Comparison of ENCODE assay signal across 11 cellular contexts in genomic region chr10:4246881-4247358, GRCh38.
DNase-seq lines count a peak whose midpoint lies in the region; ATAC-seq, FAIRE-seq and TF ChIP-seq lines count a peak whose summit lies in the region.
"Had no signal": no experiment of that assay in that cellular context is flagged by ENCODE, and none has a peak within 500 bp of the region (broad histone marks: within the 10 kb centered on the region; RNA-seq: fewer than 3 reads in every experiment).

No MANE protein-coding gene starts in this region.

- H3K9me3 ChIP-seq in AG04450 (ENCODE audit: control insufficient read depth, insufficient read depth, low read length), result no peaks in the 10 kb centered on the region
- H3K9me3 ChIP-seq in HEK293 (ENCODE audit: control insufficient read depth, insufficient read depth, low read depth, low read length), result no peaks in the 10 kb centered on the region
- H3K9me3 ChIP-seq in osteoblast (ENCODE audit: low read depth, low read length), result no peaks in the 10 kb centered on the region

- H3K27ac ChIP-seq in AG04450 (ENCODE audit: low read depth, low read length) (peak overlapping the region; percentile 95), HEK293 (ENCODE audit: extremely low read depth, low read depth, low read length) (no peak overlapping the region), osteoblast (ENCODE audit: low read depth, low read length) (peak overlapping the region; percentile 100)

- FAIRE-seq in bronchial epithelial cell (lab: Jason Lieb, UNC), result no peak
- FAIRE-seq: G401.6 had no signal

- H3K4me1 ChIP-seq in HEK293 (ENCODE audit: control insufficient read depth, insufficient read depth, low read length) (peaks cover 4% of the 10 kb centered on the region; the same call in 1 of the 2 replicates), osteoblast (ENCODE audit: insufficient read depth, low read length) (peaks cover 57% of the 10 kb centered on the region)

- no peaks in the 10 kb centered on the region for H3K27me3 ChIP-seq in AG04450 (ENCODE audit: control insufficient read depth, insufficient read depth, low read length)
- no peaks in the 10 kb centered on the region for H3K27me3 ChIP-seq in bronchial epithelial cell (ENCODE audit: control insufficient read depth, insufficient read depth, low read length)
- H3K27me3 ChIP-seq in osteoblast (ENCODE audit: insufficient read depth, low read length), result no peaks in the 10 kb centered on the region

- no peaks in the 10 kb centered on the region for H3K27me3 Mint-ChIP-seq in WTC11 (ENCODE audit: low read depth)
- H3K27me3 Mint-ChIP-seq in activated T-helper 1 cell treated with anti-CD3 and anti-CD28 coated beads, Interleukin-12 subunit alpha, Interleukin-12 subunit beta, Interleukin-2, Interleukin-4 antibody, amounts not matched to agents 30 ng/mL and 10 ng/mL and 1 ng/mL, durations not matched to agents 14 hours and 24 hours and 36 hours (ENCODE audit: insufficient read depth), result no peaks in the 10 kb centered on the region

- H3K9me3 Mint-ChIP-seq in WTC11, result no peaks in the 10 kb centered on the region; the same call in 1 of the 2 replicates
- peaks cover 13% of the 10 kb centered on the region for H3K9me3 Mint-ChIP-seq in activated T-helper 1 cell treated with anti-CD3 and anti-CD28 coated beads, Interleukin-12 subunit alpha, Interleukin-12 subunit beta, Interleukin-2, Interleukin-4 antibody, amounts not matched to agents 30 ng/mL and 10 ng/mL and 1 ng/mL, durations not matched to agents 14 hours and 24 hours and 36 hours

- peak overlapping the region; percentile 79 for H3K4me2 ChIP-seq in osteoblast (ENCODE audit: insufficient read depth, low read length)

- TF ChIP-seq CTCF in AG04450 (IDR thresholded peaks at IDR 0.05; ENCODE audit: low read depth, low read length), result no peak
- TF ChIP-seq CTCF in HEK293 (tag by site-specific recombination; IDR thresholded peaks at IDR 0.05), result no peak
- no peak for TF ChIP-seq CTCF in bronchial epithelial cell (IDR thresholded peaks at IDR 0.05; ENCODE audit: insufficient read depth, low read length, severe bottlenecking)
- no peak for TF ChIP-seq CTCF in osteoblast (IDR thresholded peaks at IDR 0.05; ENCODE audit: extremely low read depth, low read depth, low read length)
- TF ChIP-seq CTCF in WTC11 (IDR thresholded peaks at IDR 0.05), result no peak

- H3K36me3 ChIP-seq in HEK293 (ENCODE audit: control insufficient read depth in 2 of 2, insufficient read depth in 1 of 2, low read length in 2 of 2), result no peaks in the 10 kb centered on the region
- H3K36me3 ChIP-seq in bronchial epithelial cell (ENCODE audit: control insufficient read depth, insufficient read depth, low read length), result no peaks in the 10 kb centered on the region
- H3K36me3 ChIP-seq in osteoblast (ENCODE audit: insufficient read depth, low read length), result no peaks in the 10 kb centered on the region

- H3K27ac Mint-ChIP-seq in WTC11, result no peak overlapping the region
- no peak overlapping the region for H3K27ac Mint-ChIP-seq in activated T-helper 1 cell treated with anti-CD3 and anti-CD28 coated beads, Interleukin-12 subunit alpha, Interleukin-12 subunit beta, Interleukin-2, Interleukin-4 antibody, amounts not matched to agents 30 ng/mL and 10 ng/mL and 1 ng/mL, durations not matched to agents 14 hours and 24 hours and 36 hours

- ATAC-seq in HG03342 (IDR thresholded peaks at IDR 0.05; ENCODE audit: unreplicated experiment) (no peak), WTC11 (no peak)

- peak; percentile 79 for DNase-seq in AG04450 (ENCODE audit: low read depth, low spot score)
- peak; percentile 84 for DNase-seq in bronchial epithelial cell (ENCODE audit: low read depth)
- DNase-seq in osteoblast (ENCODE audit: insufficient read length, low spot score, missing footprints), result peak; percentile 88
- no peak for DNase-seq in WTC11 (ENCODE audit: low spot score)
- no peak for DNase-seq in DMS79 (lab: John Stamatoyannopoulos, UW)
- no peak for DNase-seq in activated T-helper 1 cell treated with anti-CD3 and anti-CD28 coated beads, Interleukin-12 subunit alpha, Interleukin-12 subunit beta, Interleukin-2, Interleukin-4 antibody, amounts not matched to agents 30 ng/mL and 10 ng/mL and 1 ng/mL, durations not matched to agents 14 hours and 24 hours and 36 hours (ENCODE audit: low spot score)
- DNase-seq: NCI-H1105; stimulated activated CD4-positive, alpha-beta T cell treated with anti-CD3 and anti-CD28 coated beads, Interleukin-4, amount 100 ng/mL, for 4 hours had no signal

- intact Hi-C loops in activated T-helper 1 cell treated with anti-CD3 and anti-CD28 coated beads, Interleukin-12 subunit alpha, Interleukin-12 subunit beta, Interleukin-2, Interleukin-4 antibody, amounts not matched to agents 30 ng/mL and 10 ng/mL and 1 ng/mL, durations not matched to agents 14 hours and 24 hours and 36 hours (cut with micrococcal nuclease), result loop anchor here (10.0 kb wide), 2 partner anchors 408 to 482 kb away; no protein-coding TSS in a partner anchor

- H2AFZ ChIP-seq in osteoblast (ENCODE audit: low read length), result peak overlapping the region; percentile 5

- H3K4me3 ChIP-seq in AG04450 (ENCODE audit: low read depth, low read length) (no peak overlapping the region), HEK293 (ENCODE audit: low read depth, low read length) (no peak overlapping the region), bronchial epithelial cell (ENCODE audit: low read depth, low read length) (no peak overlapping the region), osteoblast (ENCODE audit: insufficient read depth, low read length) (peak overlapping the region; percentile 49)

- no peaks in the 10 kb centered on the region for H3K79me2 ChIP-seq in osteoblast (ENCODE audit: insufficient read depth, low read length)

- no peaks in the 10 kb centered on the region for H3K36me3 Mint-ChIP-seq in WTC11
- H3K36me3 Mint-ChIP-seq in activated T-helper 1 cell treated with anti-CD3 and anti-CD28 coated beads, Interleukin-12 subunit alpha, Interleukin-12 subunit beta, Interleukin-2, Interleukin-4 antibody, amounts not matched to agents 30 ng/mL and 10 ng/mL and 1 ng/mL, durations not matched to agents 14 hours and 24 hours and 36 hours (ENCODE audit: low read depth), result peaks cover 4% of the 10 kb centered on the region

- no peak overlapping the region for H3K4me3 Mint-ChIP-seq in WTC11
- H3K4me3 Mint-ChIP-seq in activated T-helper 1 cell treated with anti-CD3 and anti-CD28 coated beads, Interleukin-12 subunit alpha, Interleukin-12 subunit beta, Interleukin-2, Interleukin-4 antibody, amounts not matched to agents 30 ng/mL and 10 ng/mL and 1 ng/mL, durations not matched to agents 14 hours and 24 hours and 36 hours, result no peak overlapping the region

- H4K20me1 ChIP-seq in osteoblast (ENCODE audit: insufficient read depth, low read length), result no peaks in the 10 kb centered on the region

- peaks cover 12% of the 10 kb centered on the region for H3K4me1 Mint-ChIP-seq in WTC11
- peaks cover 50% of the 10 kb centered on the region for H3K4me1 Mint-ChIP-seq in activated T-helper 1 cell treated with anti-CD3 and anti-CD28 coated beads, Interleukin-12 subunit alpha, Interleukin-12 subunit beta, Interleukin-2, Interleukin-4 antibody, amounts not matched to agents 30 ng/mL and 10 ng/mL and 1 ng/mL, durations not matched to agents 14 hours and 24 hours and 36 hours (ENCODE audit: low read depth)

- POLR2A ChIA-PET in AG04450 (lab: Yijun Ruan, JAX), result interaction anchor here (0.8 to 1.1 kb wide), 2 partner anchors 462 to 464 kb away, joined by 3 to 4 read pairs; partner anchors contain the start of gene KLF6
- POLR2A ChIA-PET in HEK293 (lab: Yijun Ruan, JAX), result no interaction called here
- POLR2A ChIA-PET in WTC11 (lab: Charles Lee), result no interaction called here

- CTCF ChIA-PET in AG04450 (lab: Charles Lee), result interaction anchor here (0.6 to 1.0 kb wide), 2 partner anchors 20 to 115 kb away, joined by 3 to 6 read pairs; no protein-coding TSS in a partner anchor
- CTCF ChIA-PET in HEK293 (lab: Yijun Ruan, JAX), result interaction anchor here (0.7 kb wide), 1 partner anchor 410 kb away, joined by 4 read pairs; no protein-coding TSS in a partner anchor
- CTCF ChIA-PET in WTC11 (lab: Charles Lee), result no interaction called here

TF ChIP-seq in HEK293, 187 proteins besides CTCF, POLR2A, EP300 and RAD21 (continues in another document):
- TF ChIP-seq ZNF2 (tag by site-specific recombination; IDR thresholded peaks at IDR 0.05) (no peak), ZNF214 (tag by site-specific recombination; IDR thresholded peaks at IDR 0.05; ENCODE audit: borderline replicate concordance) (0 out of 2 replicates have a peak, but pooled peaks have one; percentile 32), ZBTB44 (tag by site-specific recombination; IDR thresholded peaks at IDR 0.05) (no peak)

TF ChIP-seq in WTC11, 78 proteins besides CTCF, POLR2A, EP300 and RAD21 (continues in another document):
- no peak for TF ChIP-seq TEAD4 (CRISPR knock-in tag; IDR thresholded peaks at IDR 0.05)
- TF ChIP-seq ETV6 (CRISPR knock-in tag; IDR thresholded peaks at IDR 0.05), result no peak
- no peak for TF ChIP-seq USF1 (CRISPR knock-in tag; IDR thresholded peaks at IDR 0.05)
- TF ChIP-seq NR3C1 (CRISPR knock-in tag; conservative IDR thresholded peaks at IDR 0.05; ENCODE audit: low read depth), result no peak
- TF ChIP-seq ZNF232 (CRISPR knock-in tag; IDR thresholded peaks at IDR 0.05), result no peak
- TF ChIP-seq PRRX2 (CRISPR knock-in tag; IDR thresholded peaks at IDR 0.05), result no peak
- no peak for TF ChIP-seq ZSCAN18 (CRISPR knock-in tag; IDR thresholded peaks at IDR 0.05)

Comparison
In these comparisons a context has a peak if more than half of its experiments do, and no peak if none do; other contexts are left out.
1. DNase-seq: peak in AG04450 (single experiment), bronchial epithelial cell (single experiment) and osteoblast (single experiment); none in WTC11 (single experiment), DMS79 (single experiment) and activated T-helper 1 cell treated with anti-CD3 and anti-CD28 coated beads, Interleukin-12 subunit alpha, Interleukin-12 subunit beta, Interleukin-2, Interleukin-4 antibody, amounts not matched to agents 30 ng/mL and 10 ng/mL and 1 ng/mL, durations not matched to agents 14 hours and 24 hours and 36 hours (single experiment).